15 cellular contexts compared by ENCODE assay signal in genomic region chr11:769887-770641, GRCh38. TPM values are rescaled to one million over a fixed set of nuclear protein-coding genes. Genes with fewer than 3 reads are reported as not detected.
"Had no signal": no experiment of that assay in that cellular context is flagged by ENCODE, and none has a peak within 500 bp of the region (broad histone marks: within the 10 kb centered on the region; RNA-seq: fewer than 3 reads in every experiment).

No MANE protein-coding gene starts in this region.

- H2AFZ ChIP-seq: neural progenitor cell had no signal

- H3K36me3 ChIP-seq: neural progenitor cell had no signal

- ATAC-seq: heart left ventricle, left ventricle myocardium superior, pancreas, T-cell had no signal

- H3K27me3 Mint-ChIP-seq: activated CD4-positive, alpha-beta memory T cell treated with anti-CD3 and anti-CD28 coated beads, Interleukin-2, amount 10 ng/mL, durations not matched to agents 7 days and 5 days; stimulated activated naive CD8-positive, alpha-beta T cell treated with anti-CD3 and anti-CD28 coated beads, Interleukin-15, Interleukin-2, amounts not matched to agents 100 ng/mL and 50 ng/mL, for 24 hours; T-cell had no signal

- H3K4me2 ChIP-seq: neural progenitor cell had no signal

- H3K4me3 Mint-ChIP-seq: activated CD4-positive, alpha-beta memory T cell treated with anti-CD3 and anti-CD28 coated beads, Interleukin-2, amount 10 ng/mL, durations not matched to agents 7 days and 5 days; mesothelial cell of epicardium; neural progenitor cell; stimulated activated naive CD8-positive, alpha-beta T cell treated with anti-CD3 and anti-CD28 coated beads, Interleukin-15, Interleukin-2, amounts not matched to agents 100 ng/mL and 50 ng/mL, for 24 hours; T-cell had no signal

- H3K27ac ChIP-seq: colonic mucosa, heart left ventricle, neural progenitor cell, pancreas, upper lobe of left lung had no signal

- H3K27me3 ChIP-seq: colonic mucosa, heart left ventricle, neural progenitor cell, pancreas, upper lobe of left lung had no signal

- H3K9me3 ChIP-seq: colonic mucosa, heart left ventricle, pancreas, upper lobe of left lung had no signal

- H3K4me1 ChIP-seq: pancreas had no signal

- DNase-seq: activated CD4-positive, alpha-beta memory T cell treated with anti-CD3 and anti-CD28 coated beads, Interleukin-2, amount 10 ng/mL, durations not matched to agents 7 days and 5 days; activated naive CD4-positive, alpha-beta T cell; colonic mucosa; foreskin melanocyte; heart left ventricle; islet precursor cell; left ventricle myocardium superior; stimulated activated CD4-positive, alpha-beta T cell treated with anti-CD3 and anti-CD28 coated beads, Interleukin-4, amount 100 ng/mL, for 24 hours; T-cell; T1000 had no signal

- H3K9me3 Mint-ChIP-seq: activated CD4-positive, alpha-beta memory T cell treated with anti-CD3 and anti-CD28 coated beads, Interleukin-2, amount 10 ng/mL, durations not matched to agents 7 days and 5 days; mesothelial cell of epicardium; neural progenitor cell; stimulated activated naive CD8-positive, alpha-beta T cell treated with anti-CD3 and anti-CD28 coated beads, Interleukin-15, Interleukin-2, amounts not matched to agents 100 ng/mL and 50 ng/mL, for 24 hours; T-cell had no signal

- FAIRE-seq: pancreas had no signal

- H3K4me3 ChIP-seq: colonic mucosa, heart left ventricle, neural progenitor cell, pancreas, upper lobe of left lung had no signal

- H3K27ac Mint-ChIP-seq: activated CD4-positive, alpha-beta memory T cell treated with anti-CD3 and anti-CD28 coated beads, Interleukin-2, amount 10 ng/mL, durations not matched to agents 7 days and 5 days; mesothelial cell of epicardium; neural progenitor cell; stimulated activated naive CD8-positive, alpha-beta T cell treated with anti-CD3 and anti-CD28 coated beads, Interleukin-15, Interleukin-2, amounts not matched to agents 100 ng/mL and 50 ng/mL, for 24 hours; T-cell had no signal

- H3K4me1 Mint-ChIP-seq: neural progenitor cell had no signal

- H3K9ac ChIP-seq: neural progenitor cell had no signal

RNA-seq across cellular contexts. Expression of gene CEND1, which starts 19.8 kb away (rescaled TPM):
- total RNA-seq: left ventricle myocardium superior, mesothelial cell of epicardium, upper lobe of left lung had no signal
